In the genomic region with DNA sequence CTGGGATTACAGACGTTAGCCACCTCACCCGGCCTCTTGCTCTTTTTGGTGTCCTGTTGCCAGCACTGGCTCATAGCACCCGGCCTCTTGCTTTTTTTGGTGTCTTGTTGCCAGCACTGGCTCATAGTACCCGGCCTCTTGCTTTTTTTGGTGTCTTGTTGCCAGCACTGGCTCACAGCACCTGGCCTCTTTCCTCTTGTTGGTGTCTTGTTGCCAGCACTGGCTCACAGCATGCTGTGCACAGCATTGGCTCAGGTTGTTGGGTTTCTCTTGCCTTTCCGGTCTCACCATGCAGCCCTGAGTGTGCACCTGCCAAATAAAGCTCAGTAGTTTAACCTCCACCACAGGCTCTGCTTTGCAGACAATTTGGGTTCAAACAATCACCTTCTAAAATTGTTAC, we compare ENCODE assay signal across 18 cellular contexts.
DNase-seq lines count a peak whose midpoint lies in the region; ATAC-seq, FAIRE-seq and TF ChIP-seq lines count a peak whose summit lies in the region.
"Had no signal": no experiment of that assay in that cellular context is flagged by ENCODE, and none has a peak within 500 bp of the region (broad histone marks: within the 10 kb centered on the region; RNA-seq: fewer than 3 reads in every experiment).

No MANE protein-coding gene starts in this region.

- no peak overlapping the region for H3K27ac ChIP-seq in right atrium auricular region
- H3K27ac ChIP-seq in kidney (ENCODE audit: low read depth in 2 of 2, low read length in 2 of 2), result no peak overlapping the region
- H3K27ac ChIP-seq in aorta (ENCODE audit: low read depth in 1 of 2, low read length in 2 of 2), result peak overlapping the region in 1 of 2 donors; percentile 42
- H3K27ac ChIP-seq: brain microvascular endothelial cell, Peyer's patch, thyroid gland had no signal

- no peaks in the 10 kb centered on the region for H3K27me3 ChIP-seq in right atrium auricular region
- no peaks in the 10 kb centered on the region for H3K27me3 ChIP-seq in aorta (ENCODE audit: control insufficient read depth in 1 of 2, insufficient read depth in 2 of 2, low read length in 1 of 2)
- H3K27me3 ChIP-seq: brain microvascular endothelial cell, Peyer's patch, thyroid gland had no signal

- H3K36me3 ChIP-seq in right atrium auricular region, result no peaks in the 10 kb centered on the region
- no peaks in the 10 kb centered on the region for H3K36me3 ChIP-seq in kidney (ENCODE audit: control insufficient read depth in 1 of 2, insufficient read depth in 2 of 2, low read length in 2 of 2)
- H3K36me3 ChIP-seq in aorta (ENCODE audit: control insufficient read depth in 1 of 2, insufficient read depth in 2 of 2, low read length in 1 of 2), result no peaks in the 10 kb centered on the region
- H3K36me3 ChIP-seq: brain microvascular endothelial cell, Peyer's patch, thyroid gland had no signal

- TF ChIP-seq CTCF in right atrium auricular region (IDR thresholded peaks at IDR 0.05) (no peak), kidney (IDR thresholded peaks at IDR 0.05; ENCODE audit: borderline replicate concordance, extremely low read depth, insufficient read depth) (no peak)

- intact Hi-C loops in left ventricle myocardium superior (cut with micrococcal nuclease), result no loop called here
- intact Hi-C loops in kidney (cut with DNase I), result no loop called here
- intact Hi-C loops in aorta (cut with DNase I), result loop anchor here in 1 of 2 donors (10.0 kb wide), 1 partner anchor 119 kb away; no protein-coding TSS in a partner anchor

- H3K4me3 ChIP-seq in right atrium auricular region (no peak overlapping the region), kidney (ENCODE audit: low read length in 2 of 2) (no peak overlapping the region), aorta (ENCODE audit: low read length in 2 of 2) (no peak overlapping the region)
- H3K4me3 ChIP-seq: Peyer's patch, thyroid gland had no signal

- H3K9me3 ChIP-seq in right atrium auricular region, result no peaks in the 10 kb centered on the region
- H3K9me3 ChIP-seq in kidney (ENCODE audit: control insufficient read depth in 1 of 2, low read length in 2 of 2), result no peaks in the 10 kb centered on the region
- H3K9me3 ChIP-seq in aorta (ENCODE audit: control insufficient read depth, low read length), result no peaks in the 10 kb centered on the region
- H3K9me3 ChIP-seq: Peyer's patch, thyroid gland had no signal

- H3K4me1 ChIP-seq in right atrium auricular region, result no peaks in the 10 kb centered on the region
- H3K4me1 ChIP-seq in kidney (ENCODE audit: control insufficient read depth in 1 of 2, insufficient read depth in 1 of 2, low read depth in 1 of 2, low read length in 2 of 2), result no peaks in the 10 kb centered on the region
- peaks cover 0 to 4% of the 10 kb centered on the region in 2 donors for H3K4me1 ChIP-seq in aorta (ENCODE audit: control insufficient read depth in 1 of 2, insufficient read depth in 2 of 2, low read length in 2 of 2)
- H3K4me1 ChIP-seq: Peyer's patch, thyroid gland had no signal

- whole genome bisulfite sequencing in aorta, 2 donors, result 5 to 7% methylated on average over 5 of the region's 5 CpGs

- peak; percentile 43 for ATAC-seq in left ventricle myocardium superior
- peak; percentile 56 for ATAC-seq in aorta (ENCODE audit: low FRiP score)
- ATAC-seq in GM18868 (IDR thresholded peaks at IDR 0.05; ENCODE audit: unreplicated experiment), result no peak
- ATAC-seq: right cardiac atrium had no signal

- no peak for DNase-seq in left ventricle myocardium superior
- no peak for DNase-seq in right atrium auricular region (ENCODE audit: low spot score)
- DNase-seq in RPMI8226, result peak; percentile 67
- DNase-seq in kidney, result peak; percentile 10
- DNase-seq in aorta, result peak; percentile 73 to 77
- DNase-seq in SIG-M5 (lab: John Stamatoyannopoulos, UW), result no peak
- no peak for DNase-seq in activated effector memory CD4-positive, alpha-beta T cell treated with anti-CD3 and anti-CD28 coated beads, Interleukin-2, amount 50 U/mL, for 16 hours
- DNase-seq: activated naive CD4-positive, alpha-beta T cell; brain microvascular endothelial cell; effector CD8-positive, alpha-beta T cell; NCI-H526; Peyer's patch; stimulated activated CD4-positive, alpha-beta T cell treated with anti-CD3 and anti-CD28 coated beads, Interleukin-2, amount 100 ng/mL, for 48 hours; stimulated activated CD8-positive, alpha-beta memory T cell treated with anti-CD3 and anti-CD28 coated beads, Interleukin-4, amount 100 ng/mL, for 48 hours had no signal

- no peak overlapping the region for H3K9ac ChIP-seq in kidney (ENCODE audit: low read length in 2 of 2)

- FAIRE-seq in kidney (lab: Jason Lieb, UNC), result no peak
- FAIRE-seq: HTR-8/SVneo had no signal

Comparison
In these comparisons a context has a peak if more than half of its experiments do, and no peak if none do; other contexts are left out.
1. DNase-seq: peak in RPMI8226 (single experiment), kidney (single experiment) and aorta (2 of 2); none in left ventricle myocardium superior (single experiment), right atrium auricular region (single experiment), SIG-M5 (single experiment) and activated effector memory CD4-positive, alpha-beta T cell treated with anti-CD3 and anti-CD28 coated beads, Interleukin-2, amount 50 U/mL, for 16 hours (single experiment).